ENCODE assay signal across 1 cellular context in genomic region chr10:31952066-31952465, GRCh38.
TF ChIP-seq lines count a peak whose summit lies in the region.

No MANE protein-coding gene starts in this region.

TF ChIP-seq in K562, 482 proteins besides CTCF, POLR2A, EP300 and RAD21 (continues in another document):
- peak; percentile 17 for TF ChIP-seq HDAC3 (IDR thresholded peaks at IDR 0.05; ENCODE audit: borderline replicate concordance, partially characterized antibody)
- TF ChIP-seq ZBTB17 (CRISPR knock-in tag; IDR thresholded peaks at IDR 0.05), result no peak
- TF ChIP-seq ZBTB1 (CRISPR knock-in tag; IDR thresholded peaks at IDR 0.05; ENCODE audit: borderline replicate concordance, low read depth), result no peak
- no peak for TF ChIP-seq ZNF77 (CRISPR knock-in tag; IDR thresholded peaks at IDR 0.05)
- TF ChIP-seq TCF3 (CRISPR knock-in tag; IDR thresholded peaks at IDR 0.05), result peak; percentile 86
- TF ChIP-seq HDAC1 (IDR thresholded peaks at IDR 0.05), result peak in 1 of 2 experiments; percentile 65; a peak in 2 of 4 replicates
- peak; percentile 23 to 68; a peak in 3 of 4 replicates for TF ChIP-seq MNT (conservative IDR thresholded peaks at IDR 0.05)
- TF ChIP-seq NRF1 (conservative IDR thresholded peaks at IDR 0.05 in 1 of 2, IDR thresholded peaks at IDR 0.05 in 1 of 2), result 0 out of 4 replicates have a peak, but pooled peaks of 1 of the 2 experiments have one; percentile 22
- no peak for TF ChIP-seq ZNF780A (CRISPR knock-in tag; IDR thresholded peaks at IDR 0.05)
- no peak for TF ChIP-seq ZNF445 (CRISPR knock-in tag; IDR thresholded peaks at IDR 0.05; ENCODE audit: low read depth)
- peak; percentile 96 for TF ChIP-seq ARID1B (IDR thresholded peaks at IDR 0.05)
- TF ChIP-seq CHAMP1 (IDR thresholded peaks at IDR 0.05), result 0 out of 2 replicates have a peak, but pooled peaks have one; percentile 36
- TF ChIP-seq CUX1 (CRISPR knock-in tag; IDR thresholded peaks at IDR 0.05), result no peak
- TF ChIP-seq SMARCC2 (IDR thresholded peaks at IDR 0.05; ENCODE audit: low read depth), result peak; percentile 64; the same call in 1 of the 2 replicates
- no peak for TF ChIP-seq POLR3A (IDR thresholded peaks at IDR 0.05; ENCODE audit: borderline replicate concordance, extremely low read depth, insufficient read depth, insufficient read length)
- TF ChIP-seq ZNF785 (CRISPR knock-in tag; IDR thresholded peaks at IDR 0.05), result no peak
- TF ChIP-seq NFE2 (IDR thresholded peaks at IDR 0.05; ENCODE audit: low read depth), result 0 out of 2 replicates have a peak, but pooled peaks have one; percentile 2
- TF ChIP-seq NR2C2 (CRISPR knock-in tag; IDR thresholded peaks at IDR 0.05), result no peak; the same call in 1 of the 2 replicates
- TF ChIP-seq NR2C2 (tag; IDR thresholded peaks at IDR 0.05), result peak; percentile 56; the same call in 1 of the 2 replicates
- TF ChIP-seq ESRRA (IDR thresholded peaks at IDR 0.05; ENCODE audit: borderline replicate concordance, low read depth), result peak; percentile 94; the same call in 1 of the 2 replicates
- TF ChIP-seq ARID3A (IDR thresholded peaks at IDR 0.05; ENCODE audit: borderline replicate concordance, low read depth, low read length), result 0 out of 2 replicates have a peak, but pooled peaks have one; percentile 55
- TF ChIP-seq STAT5B (CRISPR knock-in tag; IDR thresholded peaks at IDR 0.05), result no peak
- peak in 1 of 2 experiments; percentile 63; a peak in 1 of 4 replicates for TF ChIP-seq ZMIZ1 (IDR thresholded peaks at IDR 0.05; ENCODE audit: low read depth in 2 of 2, low read length in 2 of 2)
- no peak for TF ChIP-seq FOXP4 (CRISPR knock-in tag; IDR thresholded peaks at IDR 0.05; ENCODE audit: borderline replicate concordance)
- TF ChIP-seq JUND (IDR thresholded peaks at IDR 0.05; ENCODE audit: borderline replicate concordance, low read depth, low read length), result no peak
- TF ChIP-seq JUND (tag; IDR thresholded peaks at IDR 0.05; ENCODE audit: borderline replicate concordance, low read depth, low read length), result no peak
- no peak for TF ChIP-seq NR0B1 (IDR thresholded peaks at IDR 0.05; ENCODE audit: partially characterized antibody)
- TF ChIP-seq TRIM24 (IDR thresholded peaks at IDR 0.05), result peak; percentile 51 to 75
- TF ChIP-seq MEIS2 (IDR thresholded peaks at IDR 0.05; ENCODE audit: partially characterized antibody), result peak; percentile 69
- TF ChIP-seq NR2F6 (CRISPR knock-in tag; IDR thresholded peaks at IDR 0.05), result 0 out of 2 replicates have a peak, but pooled peaks have one; percentile 62
- no peak for TF ChIP-seq GTF2F1 (IDR thresholded peaks at IDR 0.05; ENCODE audit: low read depth, low read length)
- peak; percentile 87 for TF ChIP-seq NCOR1 (IDR thresholded peaks at IDR 0.05)
- TF ChIP-seq ARNT (IDR thresholded peaks at IDR 0.05), result peak; percentile 31 to 69; a peak in 2 of 4 replicates
- peak; percentile 66; the same call in 1 of the 2 replicates for TF ChIP-seq ZEB2 (IDR thresholded peaks at IDR 0.05)
